Comparison of ENCODE assay signal across 15 cellular contexts in genomic region chr18:7902399-7902839, GRCh38.
DNase-seq lines count a peak whose midpoint lies in the region; ATAC-seq and TF ChIP-seq lines count a peak whose summit lies in the region.
"Had no signal": no experiment of that assay in that cellular context is flagged by ENCODE, and none has a peak within 500 bp of the region (broad histone marks: within the 10 kb centered on the region; RNA-seq: fewer than 3 reads in every experiment).

No MANE protein-coding gene starts in this region.

- H3K36me3 ChIP-seq in gastroesophageal sphincter (no peaks in the 10 kb centered on the region), trophoblast cell (ENCODE audit: control insufficient read depth in 1 of 2, insufficient read depth in 2 of 2, low read length in 2 of 2) (no peaks in the 10 kb centered on the region)
- H3K36me3 ChIP-seq: neutrophil had no signal

- H4K8ac ChIP-seq in trophoblast cell (ENCODE audit: low read depth, low read length): no peak overlapping the region

- no peak overlapping the region for H4K12ac ChIP-seq in trophoblast cell (ENCODE audit: low read depth, low read length)

- no peak overlapping the region for H2AFZ ChIP-seq in trophoblast cell (ENCODE audit: insufficient read depth, low read length, poor library complexity)

- no peaks in the 10 kb centered on the region for H3K79me1 ChIP-seq in trophoblast cell (ENCODE audit: low read length)

- H3K4ac ChIP-seq in trophoblast cell (ENCODE audit: low read depth, low read length): peak overlapping the region; percentile 55

- no peaks in the 10 kb centered on the region for H3K9me3 ChIP-seq in gastroesophageal sphincter
- no peaks in the 10 kb centered on the region for H3K9me3 ChIP-seq in trophoblast cell (ENCODE audit: insufficient read depth, low read depth, low read length)
- H3K9me3 ChIP-seq: neutrophil had no signal

- H3K14ac ChIP-seq in trophoblast cell (ENCODE audit: low read length): peak overlapping the region; percentile 30

- H3K4me1 ChIP-seq in gastroesophageal sphincter: peaks cover 0 to 29% (median 10%) of the 10 kb centered on the region in 3 donors
- peaks cover 0 to 4% of the 10 kb centered on the region in 2 experiments for H3K4me1 ChIP-seq in trophoblast cell (ENCODE audit: control insufficient read depth in 1 of 2, insufficient read depth in 2 of 2, low read length in 2 of 2)

- H4K91ac ChIP-seq in trophoblast cell (ENCODE audit: low read depth, low read length): no peak overlapping the region

- H3K18ac ChIP-seq in trophoblast cell (ENCODE audit: low read length): peak overlapping the region; percentile 71

- no peak for TF ChIP-seq POLR2A in gastroesophageal sphincter (IDR thresholded peaks at IDR 0.05)

- TF ChIP-seq CTCF in AG10803 (conservative IDR thresholded peaks at IDR 0.05; ENCODE audit: low read length) (no peak), gastroesophageal sphincter (IDR thresholded peaks at IDR 0.05) (no peak)

- WGBS in gastroesophageal sphincter (ENCODE audit: low coverage in 1 of 2), 2 donors: 15 to 28% methylated on average over 5 of the region's 5 CpGs
- no CpG with 5 or more reads among the region's 5 CpGs for WGBS in trophoblast cell (ENCODE audit: extremely low coverage, insufficient coverage, insufficient read length)

- no peak overlapping the region for H2AK5ac ChIP-seq in trophoblast cell (ENCODE audit: low read length)

- TF ChIP-seq EP300 in gastroesophageal sphincter (IDR thresholded peaks at IDR 0.05): no peak

- H2BK120ac ChIP-seq in trophoblast cell (ENCODE audit: insufficient read depth, low read length, poor library complexity): no peak overlapping the region

- DNase-seq in AG10803 (ENCODE audit: low read depth) (peak; percentile 31), amniotic epithelial cell (ENCODE audit: low read depth) (peak; percentile 89), trophoblast cell (peak; percentile 32 to 57), NCI-H774 (lab: John Stamatoyannopoulos, UW) (no peak), GM19238 (ENCODE audit: insufficient read length, low spot score) (no peak)
- DNase-seq in effector CD4-positive, alpha-beta T cell: no peak
- DNase-seq: activated CD8-positive, alpha-beta T cell treated with anti-CD3 and anti-CD28 coated beads for 36 hours; activated effector memory CD4-positive, alpha-beta T cell treated with Interleukin-2 at 50 U/mL for 16 hours; NCI-H1417; NCI-H526 treated with DMSO at 0.1 percent for 48 hours; stimulated activated CD4-positive, alpha-beta T cell treated with anti-CD3 and anti-CD28 coated beads, Interleukin-1b, Interleukin-23, amount 100 ng/mL, for 48 hours had no signal

- peak; percentile 93 for ATAC-seq in gastroesophageal sphincter
- no peak for ATAC-seq in GM21723 (IDR thresholded peaks at IDR 0.05; ENCODE audit: unreplicated experiment)
- ATAC-seq: activated CD8-positive, alpha-beta T cell treated with anti-CD3 and anti-CD28 coated beads for 36 hours; left colon had no signal

- no peak overlapping the region for H3K9ac ChIP-seq in trophoblast cell (ENCODE audit: low read length)

- peak overlapping the region; percentile 71 to 87 (median 76) for H3K27ac ChIP-seq in gastroesophageal sphincter
- H3K27ac ChIP-seq in trophoblast cell (ENCODE audit: low read depth, low read length): no peak overlapping the region
- H3K27ac ChIP-seq: neutrophil had no signal

- H2BK12ac ChIP-seq in trophoblast cell (ENCODE audit: low read length): peak overlapping the region; percentile 58

- H3K4me3 ChIP-seq in AG10803 (ENCODE audit: low read length) (no peak overlapping the region), gastroesophageal sphincter (no peak overlapping the region), trophoblast cell (ENCODE audit: low read depth, low read length) (no peak overlapping the region)

- H3K27me3 ChIP-seq in gastroesophageal sphincter: no peaks in the 10 kb centered on the region
- H3K27me3 ChIP-seq in trophoblast cell (ENCODE audit: insufficient read depth, low read length): no peaks in the 10 kb centered on the region
- H3K27me3 ChIP-seq: neutrophil had no signal

- no peak overlapping the region for H3K4me2 ChIP-seq in trophoblast cell (ENCODE audit: low read length)

- H3K79me2 ChIP-seq in trophoblast cell (ENCODE audit: control insufficient read depth, insufficient read depth, low read length, poor library complexity): no peaks in the 10 kb centered on the region

- no peak overlapping the region for H2BK5ac ChIP-seq in trophoblast cell (ENCODE audit: low read depth, low read length, poor library complexity)

- no peak overlapping the region for H3K23ac ChIP-seq in trophoblast cell (ENCODE audit: low read length)

Comparison
In these comparisons a context has a peak if more than half of its experiments do, and no peak if none do; other contexts are left out.
1. DNase-seq: peak in AG10803 (single experiment), amniotic epithelial cell (single experiment) and trophoblast cell (2 of 2); none in effector CD4-positive, alpha-beta T cell (single experiment), NCI-H774 (single experiment) and GM19238 (single experiment).